ENCODE assay signal across 29 cellular contexts in the genomic region with DNA sequence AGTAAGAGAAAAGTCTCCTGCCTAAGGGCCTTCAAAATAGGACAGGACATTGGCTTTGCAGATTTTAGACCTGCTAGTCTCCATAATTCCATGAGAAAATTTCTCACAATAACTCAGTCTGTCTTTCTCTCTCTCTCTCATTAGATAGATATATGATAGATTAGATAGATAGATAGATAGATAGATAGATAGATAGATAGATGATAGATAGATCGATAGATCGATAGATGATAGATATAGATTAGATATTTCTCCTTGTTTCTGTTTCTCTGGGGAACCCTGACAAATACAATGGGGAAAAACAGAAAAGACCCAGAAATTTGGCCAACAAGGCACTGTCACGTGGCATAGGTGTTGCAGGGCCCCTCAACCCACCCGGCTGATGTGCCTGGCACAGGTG.
"Had no signal": no experiment of that assay in that cellular context is flagged by ENCODE, and none has a peak within 500 bp of the region (broad histone marks: within the 10 kb centered on the region; RNA-seq: fewer than 3 reads in every experiment).

No MANE protein-coding gene starts in this region.

- ATAC-seq: effector memory CD8-positive, alpha-beta T cell; esophagus mucosa; foreskin keratinocyte; gastrocnemius medialis; gastroesophageal sphincter; heart right ventricle had no signal

- H3K27me3 Mint-ChIP-seq: dendritic cell treated with granulocyte-macrophage colony-stimulating factor and Interleukin-4, amounts not matched to agents 40 ng/mL and 50 ng/mL, for 4 days had no signal

- H2AFZ ChIP-seq: hepatocyte had no signal

- H3K4me1 ChIP-seq: colonic mucosa, foreskin keratinocyte, gastrocnemius medialis had no signal

- DNase-seq: colonic mucosa; cortex of kidney; dermis blood vessel endothelial cell; dorsolateral prefrontal cortex; effector CD4-positive, alpha-beta T cell; effector CD8-positive, alpha-beta T cell; effector memory CD4-positive, alpha-beta T cell; effector memory CD8-positive, alpha-beta T cell; endodermal cell; erythroblast; esophagus squamous epithelium; foreskin fibroblast; foreskin keratinocyte; foreskin melanocyte; gastrocnemius medialis; glutamatergic neuron; head of caudate nucleus; heart right ventricle had no signal

- H3K4me3 ChIP-seq: colonic mucosa, coronary artery, dorsolateral prefrontal cortex, esophagus muscularis mucosa, esophagus squamous epithelium, gastrocnemius medialis, gastroesophageal sphincter, heart right ventricle, hepatocyte had no signal

- H3K27me3 ChIP-seq: colonic mucosa, esophagus muscularis mucosa, gastroesophageal sphincter, hepatocyte had no signal

- H3K79me2 ChIP-seq: hepatocyte had no signal

- H3K4me3 Mint-ChIP-seq: dendritic cell treated with granulocyte-macrophage colony-stimulating factor and Interleukin-4, amounts not matched to agents 40 ng/mL and 50 ng/mL, for 4 days; effector memory CD8-positive, alpha-beta T cell; endodermal cell had no signal

- H3K27ac ChIP-seq: colonic mucosa, coronary artery, dorsolateral prefrontal cortex, epithelial cell of prostate, esophagus muscularis mucosa, esophagus squamous epithelium, foreskin keratinocyte, gastrocnemius medialis, gastroesophageal sphincter, heart right ventricle, hepatocyte had no signal

- H3K9me3 ChIP-seq: colonic mucosa, esophagus muscularis mucosa, esophagus squamous epithelium, gastrocnemius medialis, gastroesophageal sphincter, heart right ventricle had no signal

- H3K4me2 ChIP-seq: hepatocyte had no signal

- FAIRE-seq: colon, endometrium, endothelial cell of umbilical vein, frontal cortex had no signal

- H3K27ac Mint-ChIP-seq: dendritic cell treated with granulocyte-macrophage colony-stimulating factor and Interleukin-4, amounts not matched to agents 40 ng/mL and 50 ng/mL, for 4 days; effector memory CD8-positive, alpha-beta T cell; endodermal cell had no signal

- H3K36me3 ChIP-seq: colonic mucosa, esophagus muscularis mucosa, esophagus squamous epithelium, gastrocnemius medialis, gastroesophageal sphincter, heart right ventricle had no signal

- H3K9me3 Mint-ChIP-seq: dendritic cell treated with granulocyte-macrophage colony-stimulating factor and Interleukin-4, amounts not matched to agents 40 ng/mL and 50 ng/mL, for 4 days; effector memory CD8-positive, alpha-beta T cell; endodermal cell had no signal
